20 cellular contexts compared by ENCODE assay signal in the genomic region with DNA sequence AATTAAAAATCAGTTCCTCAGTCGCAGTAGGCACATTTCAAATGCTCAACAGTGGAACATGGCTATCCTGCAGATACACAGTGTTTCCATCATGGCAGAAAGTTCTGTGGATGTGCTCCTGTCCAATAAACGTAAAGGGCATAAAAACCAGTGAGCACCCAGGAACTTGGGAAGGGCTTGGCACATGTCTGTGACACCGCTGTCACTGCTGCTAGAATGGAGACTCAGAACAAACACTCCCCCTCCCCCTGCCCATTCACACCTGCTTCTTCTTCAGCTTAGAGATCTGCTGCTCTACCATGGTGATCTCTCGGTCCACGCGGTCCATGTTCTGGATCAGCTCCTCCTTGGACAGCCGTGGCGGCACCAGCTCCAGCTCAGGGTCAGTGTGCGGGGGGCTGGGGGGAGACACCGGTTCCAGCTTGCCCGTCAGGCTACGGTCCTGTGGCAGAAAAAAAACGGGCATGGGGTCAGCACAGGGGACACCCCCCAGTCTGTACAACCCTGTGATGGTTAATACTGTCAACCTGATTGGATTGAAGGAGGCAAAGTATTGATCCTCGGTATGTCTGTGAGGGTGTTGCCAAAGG.
DNase-seq lines count a peak whose midpoint lies in the region; ATAC-seq and TF ChIP-seq lines count a peak whose summit lies in the region.
"Had no signal": no experiment of that assay in that cellular context is flagged by ENCODE, and none has a peak within 500 bp of the region (broad histone marks: within the 10 kb centered on the region; RNA-seq: fewer than 3 reads in every experiment).

No MANE protein-coding gene starts in this region.

- POLR2A ChIA-PET in HEK293 (lab: Yijun Ruan, JAX) = no interaction called here

- H4K20me1 ChIP-seq in BLaER1 treated with 17β-estradiol and CSF1 and Interleukin-3, amounts not matched to agents 10 nM and 100 nM = peaks cover 15 to 68% (median 27%) of the 10 kb centered on the region in 11 experiments; a peak in 20 of 22 replicates

- intact Hi-C loops in Right ventricle myocardium superior (cut with DNase I) = no loop called here
- intact Hi-C loops in cardiac septum (cut with DNase I) = no loop called here

- CTCF ChIA-PET in HEK293 (lab: Yijun Ruan, JAX) = interaction anchor here (0.6 kb wide), 1 partner anchor 46 kb away, joined by 3 read pairs; no protein-coding TSS in a partner anchor

- no peak overlapping the region for H3K27ac ChIP-seq in BLaER1 treated with 17β-estradiol and CSF1 and Interleukin-3, amounts not matched to agents 10 nM and 100 nM
- H3K27ac ChIP-seq in HEK293 (ENCODE audit: extremely low read depth, low read depth, low read length) = no peak overlapping the region
- H3K27ac ChIP-seq: A549, C4-2B had no signal

- TF ChIP-seq CTCF in HEK293 (tag by site-specific recombination; IDR thresholded peaks at IDR 0.05) = no peak

- peak; percentile 25 for DNase-seq in Right ventricle myocardium superior
- no peak for DNase-seq in cardiac septum (ENCODE audit: low spot score)
- DNase-seq in ecto neural progenitor cell (ENCODE audit: low spot score) = no peak
- DNase-seq in activated CD4-positive, alpha-beta T cell treated with anti-CD3 and anti-CD28 coated beads for 48 hours = no peak
- DNase-seq in hepatic stellate cell (ENCODE audit: low spot score) = no peak
- DNase-seq: 8988T; ACHN; AML-193; BE2C; CD4-positive, CD25-positive, alpha-beta regulatory T cell; DMS53; DMS79 treated with DMSO at 0.1 percent for 48 hours; GF-D8; H9 had no signal

- ATAC-seq in Right ventricle myocardium superior (ENCODE audit: poor library complexity) = no peak
- ATAC-seq: A549; CD8-positive, alpha-beta T cell; GM23338 had no signal

- no peaks in the 10 kb centered on the region for H3K27me3 ChIP-seq in BLaER1 treated with 17β-estradiol and CSF1 and Interleukin-3, amounts not matched to agents 10 nM and 100 nM
- H3K27me3 ChIP-seq: BE2C had no signal

- H3K4me2 ChIP-seq in BLaER1 treated with 17β-estradiol and CSF1 and Interleukin-3, amounts not matched to agents 10 nM and 100 nM = no peak overlapping the region
- H3K4me2 ChIP-seq: A549, GM23338 had no signal

- peaks cover 59 to 90% (median 66%) of the 10 kb centered on the region in 11 experiments for H3K9me3 ChIP-seq in BLaER1 treated with 17β-estradiol and CSF1 and Interleukin-3, amounts not matched to agents 10 nM and 100 nM (replicated peaks in 1 of 11)
- no peaks in the 10 kb centered on the region for H3K9me3 ChIP-seq in HEK293 (ENCODE audit: control insufficient read depth, insufficient read depth, low read depth, low read length)

- H3K4me3 ChIP-seq in BLaER1 treated with 17β-estradiol and CSF1 and Interleukin-3, amounts not matched to agents 10 nM and 100 nM = peak overlapping the region in 6 of 10 experiments; percentile 15 to 48 (median 25); a peak in 5 of 20 replicates
- H3K4me3 ChIP-seq in HEK293 (ENCODE audit: low read depth, low read length) = no peak overlapping the region
- H3K4me3 ChIP-seq: A549, GM23338 had no signal

- H3K4me1 ChIP-seq in BLaER1 treated with 17β-estradiol and CSF1 and Interleukin-3, amounts not matched to agents 10 nM and 100 nM = peaks cover 20 to 38% (median 32%) of the 10 kb centered on the region in 10 experiments
- H3K4me1 ChIP-seq in HEK293 (ENCODE audit: control insufficient read depth, insufficient read depth, low read length) = no peaks in the 10 kb centered on the region
- H3K4me1 ChIP-seq: A549, BE2C had no signal

- H3K9ac ChIP-seq in BLaER1 treated with 17β-estradiol and CSF1 and Interleukin-3, amounts not matched to agents 10 nM and 100 nM = no peak overlapping the region

- H3K36me3 ChIP-seq in BLaER1 treated with 17β-estradiol and CSF1 and Interleukin-3, amounts not matched to agents 10 nM and 100 nM = peaks cover 78 to 87% (median 81%) of the 10 kb centered on the region in 11 experiments
- H3K36me3 ChIP-seq in HEK293 (ENCODE audit: control insufficient read depth in 2 of 2, insufficient read depth in 1 of 2, low read length in 2 of 2) = peaks cover 3 to 87% of the 10 kb centered on the region in 2 experiments; a peak in 2 of 3 replicates

TF ChIP-seq in HEK293, 187 proteins besides CTCF, POLR2A, EP300 and RAD21:
- TF ChIP-seq ZNF280D (tag by site-specific recombination; IDR thresholded peaks at IDR 0.05) = peak; percentile 76; the same call in 1 of the 2 replicates
- no peak for TF ChIP-seq ZNF146 (tag by site-specific recombination; IDR thresholded peaks at IDR 0.05)
